Comparison of ENCODE assay signal across 15 cellular contexts in the genomic region with DNA sequence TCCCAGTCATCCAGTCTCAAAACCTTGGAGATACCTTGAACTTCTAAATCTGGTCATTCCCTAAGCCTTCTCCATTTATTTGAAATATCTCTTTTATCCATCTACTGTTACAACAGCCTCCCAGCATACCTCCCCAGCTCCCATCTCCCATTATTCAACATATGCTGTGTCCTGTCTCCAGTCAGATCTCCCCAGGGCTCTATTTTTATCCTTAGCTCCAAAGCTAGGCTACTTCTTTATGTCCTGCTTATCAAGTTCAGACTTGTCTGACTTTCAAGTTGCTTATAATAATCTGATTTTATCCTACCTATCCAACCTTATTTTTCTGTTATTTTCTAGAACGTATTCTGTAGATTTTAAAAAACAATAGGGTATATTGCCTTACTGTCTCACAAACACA. TPM values are rescaled to one million over a fixed set of nuclear protein-coding genes. Genes with fewer than 3 reads are reported as not detected.
A peak's percentile ranks its signal among the peaks of the same experiment; 100 is the strongest.
DNase-seq lines count a peak whose midpoint lies in the region; ATAC-seq and TF ChIP-seq lines count a peak whose summit lies in the region.
"Had no signal": no experiment of that assay in that cellular context is flagged by ENCODE, and none has a peak within 500 bp of the region (broad histone marks: within the 10 kb centered on the region; RNA-seq: fewer than 3 reads in every experiment).

No MANE protein-coding gene starts in this region.

- H3K9me3 ChIP-seq in prostate gland: no peaks in the 10 kb centered on the region
- H3K9me3 ChIP-seq: Caco-2 had no signal

- WGBS in prostate gland: 68% methylated on average over 1 of the region's 1 CpG

- DNase-seq in natural killer cell (no peak), chondrocyte (ENCODE audit: low spot score) (no peak), osteocyte (ENCODE audit: extremely low spot score, unreplicated experiment) (no peak), DMS79 treated with DMSO at 0.1 percent for 48 hours (lab: John Stamatoyannopoulos, UW) (no peak), prostate gland (ENCODE audit: low spot score) (no peak)
- DNase-seq in natural killer cell treated with Interleukin-12 subunit alpha and Interleukin-12 subunit beta and Interleukin-15 and Interleukin-18, amount 100 ng/mL, for 72 hours (ENCODE audit: low spot score): no peak
- DNase-seq: Caco-2, MV-4-11, NCI-H1436, NCI-H2029 treated with DMSO at 0.1 percent for 48 hours, NCI-H446, PC-9 had no signal

- H3K4me3 Mint-ChIP-seq in natural killer cell (no peak overlapping the region), chondrocyte (ENCODE audit: unreplicated experiment) (no peak overlapping the region), osteocyte (ENCODE audit: unreplicated experiment) (no peak overlapping the region)
- no peak overlapping the region for H3K4me3 Mint-ChIP-seq in natural killer cell treated with Interleukin-12 subunit alpha and Interleukin-12 subunit beta and Interleukin-15 and Interleukin-18, amount 100 ng/mL, for 72 hours
- H3K4me3 Mint-ChIP-seq: CD14-positive monocyte had no signal

- no peak for TF ChIP-seq POLR2A in prostate gland (IDR thresholded peaks at IDR 0.05)

- H3K27ac Mint-ChIP-seq in natural killer cell (peak overlapping the region; percentile 62 to 67), chondrocyte (ENCODE audit: unreplicated experiment) (peak overlapping the region; percentile 60), osteocyte (ENCODE audit: unreplicated experiment) (peak overlapping the region; percentile 62)
- peak overlapping the region in 1 of 2 donors; percentile 65 for H3K27ac Mint-ChIP-seq in natural killer cell treated with Interleukin-12 subunit alpha and Interleukin-12 subunit beta and Interleukin-15 and Interleukin-18, amount 100 ng/mL, for 72 hours

- H3K4me3 ChIP-seq in prostate gland: no peak overlapping the region
- H3K4me3 ChIP-seq: PC-9 had no signal

- TF ChIP-seq CTCF in natural killer cell (IDR thresholded peaks at IDR 0.05) (no peak), chondrocyte (IDR thresholded peaks at IDR 0.05) (no peak), osteocyte (IDR thresholded peaks at IDR 0.05) (no peak), prostate gland (IDR thresholded peaks at IDR 0.05) (no peak)

- H3K36me3 Mint-ChIP-seq in natural killer cell: peaks cover 17% of the 10 kb centered on the region
- H3K36me3 Mint-ChIP-seq in natural killer cell treated with Interleukin-12 subunit alpha and Interleukin-12 subunit beta and Interleukin-15 and Interleukin-18, amount 100 ng/mL, for 72 hours: peaks cover 42% of the 10 kb centered on the region
- H3K36me3 Mint-ChIP-seq in chondrocyte (ENCODE audit: low read depth): peaks cover 15% of the 10 kb centered on the region
- H3K36me3 Mint-ChIP-seq in osteocyte (ENCODE audit: unreplicated experiment): peaks cover 37% of the 10 kb centered on the region

- H3K36me3 ChIP-seq in prostate gland: no peaks in the 10 kb centered on the region

- H3K27me3 ChIP-seq in prostate gland (replicated peaks; ENCODE audit: insufficient read depth): no peaks in the 10 kb centered on the region

- H3K9me3 Mint-ChIP-seq in natural killer cell (no peaks in the 10 kb centered on the region), chondrocyte (ENCODE audit: low read depth) (no peaks in the 10 kb centered on the region), osteocyte (ENCODE audit: unreplicated experiment) (no peaks in the 10 kb centered on the region)
- no peaks in the 10 kb centered on the region for H3K9me3 Mint-ChIP-seq in natural killer cell treated with Interleukin-12 subunit alpha and Interleukin-12 subunit beta and Interleukin-15 and Interleukin-18, amount 100 ng/mL, for 72 hours

- ATAC-seq in natural killer cell: no peak
- no peak for ATAC-seq in natural killer cell treated with Interleukin-12 subunit alpha and Interleukin-12 subunit beta and Interleukin-15 and Interleukin-18, amount 100 ng/mL, for 72 hours
- no peak for ATAC-seq in HG02981 (IDR thresholded peaks at IDR 0.05; ENCODE audit: unreplicated experiment)
- ATAC-seq: Right ventricle myocardium inferior had no signal

- H3K27ac ChIP-seq in prostate gland: no peak overlapping the region
- H3K27ac ChIP-seq: PC-9 had no signal

- H3K4me1 ChIP-seq in prostate gland (replicated peaks): no peaks in the 10 kb centered on the region
- H3K4me1 ChIP-seq: Caco-2 had no signal

- intact Hi-C loops in natural killer cell (cut with micrococcal nuclease): no loop called here
- intact Hi-C loops in prostate gland (cut with DNase I): no loop called here

- H3K4me1 Mint-ChIP-seq in natural killer cell (peaks cover 52 to 54% of the 10 kb centered on the region in 2 donors), chondrocyte (ENCODE audit: low read depth) (peaks cover 21% of the 10 kb centered on the region), osteocyte (ENCODE audit: unreplicated experiment) (peaks cover 8% of the 10 kb centered on the region)
- H3K4me1 Mint-ChIP-seq in natural killer cell treated with Interleukin-12 subunit alpha and Interleukin-12 subunit beta and Interleukin-15 and Interleukin-18, amount 100 ng/mL, for 72 hours (ENCODE audit: low read depth in 2 of 2): peaks cover 36 to 41% of the 10 kb centered on the region in 2 donors

- no peaks in the 10 kb centered on the region for H3K27me3 Mint-ChIP-seq in natural killer cell (ENCODE audit: low read depth in 2 of 2)
- no peaks in the 10 kb centered on the region for H3K27me3 Mint-ChIP-seq in natural killer cell treated with Interleukin-12 subunit alpha and Interleukin-12 subunit beta and Interleukin-15 and Interleukin-18, amount 100 ng/mL, for 72 hours
- no peaks in the 10 kb centered on the region for H3K27me3 Mint-ChIP-seq in chondrocyte (ENCODE audit: low read depth)
- no peaks in the 10 kb centered on the region for H3K27me3 Mint-ChIP-seq in osteocyte (ENCODE audit: unreplicated experiment)

RNA-seq across cellular contexts. Expression of a gene that starts 44.2 kb away (rescaled TPM):
- total RNA-seq in natural killer cell (100 to 1,000 TPM; 431 to 493 (median 446) TPM), chondrocyte (206 to 214 TPM (median 209 TPM) in 3 replicates), osteocyte (178 TPM in 2 replicates), prostate gland (100 to 1,000 TPM; 131 to 155 TPM)
- 100 to 1,000 TPM; 222 to 382 TPM for total RNA-seq in natural killer cell treated with Interleukin-12 subunit alpha and Interleukin-12 subunit beta and Interleukin-15 and Interleukin-18, amount 100 ng/mL, for 72 hours
